ENCODE assay signal across 1 cellular context in genomic region chr9:93114169-93114983, GRCh38.
TF ChIP-seq lines count a peak whose summit lies in the region.

No MANE protein-coding gene starts in this region.

TF ChIP-seq in HepG2, 621 proteins besides CTCF, POLR2A, EP300 and RAD21:
- TF ChIP-seq ELF1 (CRISPR knock-in tag; IDR thresholded peaks at IDR 0.05): no peak
- TF ChIP-seq ZBTB33 (CRISPR knock-in tag; IDR thresholded peaks at IDR 0.05): peak; percentile 50; the same call in 1 of the 2 replicates
- TF ChIP-seq GABPB1 (CRISPR knock-in tag; IDR thresholded peaks at IDR 0.05): peak; percentile 24; the same call in 1 of the 2 replicates
- no peak for TF ChIP-seq RELA (CRISPR knock-in tag; IDR thresholded peaks at IDR 0.05)
- no peak for TF ChIP-seq TERF1 (CRISPR knock-in tag; IDR thresholded peaks at IDR 0.05)
- TF ChIP-seq ZNF296 (CRISPR knock-in tag; conservative IDR thresholded peaks at IDR 0.05): no peak
- TF ChIP-seq ZNF687 (CRISPR knock-in tag; IDR thresholded peaks at IDR 0.05): peak; percentile 57
- no peak for TF ChIP-seq GTF3A (CRISPR knock-in tag; conservative IDR thresholded peaks at IDR 0.05)
- no peak for TF ChIP-seq MIXL1 (CRISPR knock-in tag; IDR thresholded peaks at IDR 0.05)
